ENCODE assay signal across 2 cellular contexts in the genomic region with DNA sequence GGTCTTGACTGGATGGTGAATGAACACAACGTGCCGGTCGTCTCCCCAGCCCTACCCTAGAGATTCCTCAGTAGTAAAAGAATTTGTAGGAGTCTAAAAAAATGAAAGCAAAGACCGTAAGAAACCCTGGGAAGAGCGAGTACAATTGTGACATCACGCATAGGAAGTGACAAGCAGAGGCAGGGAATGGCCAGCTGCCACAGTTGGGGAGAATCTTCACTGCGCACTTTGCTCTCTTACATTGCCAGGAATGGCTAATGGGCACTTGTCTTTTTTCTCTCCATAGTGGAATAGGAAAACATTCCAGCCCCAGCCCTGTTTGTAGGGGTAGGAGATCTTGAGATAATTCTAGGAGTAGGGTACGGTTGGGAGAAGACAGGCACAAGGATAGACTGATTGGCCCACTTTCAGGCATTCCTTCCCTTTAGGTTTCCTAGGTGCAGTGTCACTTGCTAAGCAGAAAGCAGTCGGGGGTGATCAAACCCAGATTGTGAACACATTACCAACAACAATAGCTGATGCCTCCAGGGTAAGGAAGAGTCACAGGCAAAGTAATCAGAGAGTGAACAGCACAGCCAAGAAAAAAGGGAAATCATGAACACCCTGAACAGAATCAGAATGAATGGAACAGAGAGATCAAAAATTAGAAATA.
TF ChIP-seq lines count a peak whose summit lies in the region.

No MANE protein-coding gene starts in this region.

TF ChIP-seq in SK-N-SH, 30 proteins besides CTCF, POLR2A, EP300 and RAD21 (continued from another document):
- TF ChIP-seq, protein P1, sequence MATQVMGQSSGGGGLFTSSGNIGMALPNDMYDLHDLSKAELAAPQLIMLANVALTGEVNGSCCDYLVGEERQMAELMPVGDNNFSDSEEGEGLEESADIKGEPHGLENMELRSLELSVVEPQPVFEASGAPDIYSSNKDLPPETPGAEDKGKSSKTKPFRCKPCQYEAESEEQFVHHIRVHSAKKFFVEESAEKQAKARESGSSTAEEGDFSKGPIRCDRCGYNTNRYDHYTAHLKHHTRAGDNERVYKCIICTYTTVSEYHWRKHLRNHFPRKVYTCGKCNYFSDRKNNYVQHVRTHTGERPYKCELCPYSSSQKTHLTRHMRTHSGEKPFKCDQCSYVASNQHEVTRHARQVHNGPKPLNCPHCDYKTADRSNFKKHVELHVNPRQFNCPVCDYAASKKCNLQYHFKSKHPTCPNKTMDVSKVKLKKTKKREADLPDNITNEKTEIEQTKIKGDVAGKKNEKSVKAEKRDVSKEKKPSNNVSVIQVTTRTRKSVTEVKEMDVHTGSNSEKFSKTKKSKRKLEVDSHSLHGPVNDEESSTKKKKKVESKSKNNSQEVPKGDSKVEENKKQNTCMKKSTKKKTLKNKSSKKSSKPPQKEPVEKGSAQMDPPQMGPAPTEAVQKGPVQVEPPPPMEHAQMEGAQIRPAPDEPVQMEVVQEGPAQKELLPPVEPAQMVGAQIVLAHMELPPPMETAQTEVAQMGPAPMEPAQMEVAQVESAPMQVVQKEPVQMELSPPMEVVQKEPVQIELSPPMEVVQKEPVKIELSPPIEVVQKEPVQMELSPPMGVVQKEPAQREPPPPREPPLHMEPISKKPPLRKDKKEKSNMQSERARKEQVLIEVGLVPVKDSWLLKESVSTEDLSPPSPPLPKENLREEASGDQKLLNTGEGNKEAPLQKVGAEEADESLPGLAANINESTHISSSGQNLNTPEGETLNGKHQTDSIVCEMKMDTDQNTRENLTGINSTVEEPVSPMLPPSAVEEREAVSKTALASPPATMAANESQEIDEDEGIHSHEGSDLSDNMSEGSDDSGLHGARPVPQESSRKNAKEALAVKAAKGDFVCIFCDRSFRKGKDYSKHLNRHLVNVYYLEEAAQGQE (IDR thresholded peaks at IDR 0.05; ENCODE audit: low read depth, low read length): no peak
- TF ChIP-seq RXRA (IDR thresholded peaks at IDR 0.05; ENCODE audit: borderline replicate concordance, low read depth): no peak
- no peak for TF ChIP-seq ELF1 (IDR thresholded peaks at IDR 0.05)
- TF ChIP-seq TCF12 (IDR thresholded peaks at IDR 0.05): no peak
- TF ChIP-seq, protein P2, sequence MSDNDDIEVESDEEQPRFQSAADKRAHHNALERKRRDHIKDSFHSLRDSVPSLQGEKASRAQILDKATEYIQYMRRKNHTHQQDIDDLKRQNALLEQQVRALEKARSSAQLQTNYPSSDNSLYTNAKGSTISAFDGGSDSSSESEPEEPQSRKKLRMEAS (IDR thresholded peaks at IDR 0.05; ENCODE audit: low read depth): no peak
- no peak for TF ChIP-seq FOXJ3 (CRISPR knock-in tag; IDR thresholded peaks at IDR 0.05)
- TF ChIP-seq CHD2 (IDR thresholded peaks at IDR 0.05; ENCODE audit: low read length, partially characterized antibody): no peak
- no peak for TF ChIP-seq MEF2A (IDR thresholded peaks at IDR 0.05; ENCODE audit: borderline replicate concordance, low read depth)
- TF ChIP-seq YY1 (IDR thresholded peaks at IDR 0.05; ENCODE audit: low read depth): no peak
- no peak for TF ChIP-seq FOXM1 (IDR thresholded peaks at IDR 0.05; ENCODE audit: low read depth)
- TF ChIP-seq EZH2phosphoT487 (IDR thresholded peaks at IDR 0.05; ENCODE audit: borderline replicate concordance, low read depth): no peak
- no peak for TF ChIP-seq RFX5 (IDR thresholded peaks at IDR 0.05; ENCODE audit: low read length)

TF ChIP-seq in SK-N-SH treated with all-trans-retinoic acid at 6 μM for 48 hours, 23 proteins besides CTCF, POLR2A, EP300 and RAD21 (continued from another document):
- TF ChIP-seq, protein P3, sequence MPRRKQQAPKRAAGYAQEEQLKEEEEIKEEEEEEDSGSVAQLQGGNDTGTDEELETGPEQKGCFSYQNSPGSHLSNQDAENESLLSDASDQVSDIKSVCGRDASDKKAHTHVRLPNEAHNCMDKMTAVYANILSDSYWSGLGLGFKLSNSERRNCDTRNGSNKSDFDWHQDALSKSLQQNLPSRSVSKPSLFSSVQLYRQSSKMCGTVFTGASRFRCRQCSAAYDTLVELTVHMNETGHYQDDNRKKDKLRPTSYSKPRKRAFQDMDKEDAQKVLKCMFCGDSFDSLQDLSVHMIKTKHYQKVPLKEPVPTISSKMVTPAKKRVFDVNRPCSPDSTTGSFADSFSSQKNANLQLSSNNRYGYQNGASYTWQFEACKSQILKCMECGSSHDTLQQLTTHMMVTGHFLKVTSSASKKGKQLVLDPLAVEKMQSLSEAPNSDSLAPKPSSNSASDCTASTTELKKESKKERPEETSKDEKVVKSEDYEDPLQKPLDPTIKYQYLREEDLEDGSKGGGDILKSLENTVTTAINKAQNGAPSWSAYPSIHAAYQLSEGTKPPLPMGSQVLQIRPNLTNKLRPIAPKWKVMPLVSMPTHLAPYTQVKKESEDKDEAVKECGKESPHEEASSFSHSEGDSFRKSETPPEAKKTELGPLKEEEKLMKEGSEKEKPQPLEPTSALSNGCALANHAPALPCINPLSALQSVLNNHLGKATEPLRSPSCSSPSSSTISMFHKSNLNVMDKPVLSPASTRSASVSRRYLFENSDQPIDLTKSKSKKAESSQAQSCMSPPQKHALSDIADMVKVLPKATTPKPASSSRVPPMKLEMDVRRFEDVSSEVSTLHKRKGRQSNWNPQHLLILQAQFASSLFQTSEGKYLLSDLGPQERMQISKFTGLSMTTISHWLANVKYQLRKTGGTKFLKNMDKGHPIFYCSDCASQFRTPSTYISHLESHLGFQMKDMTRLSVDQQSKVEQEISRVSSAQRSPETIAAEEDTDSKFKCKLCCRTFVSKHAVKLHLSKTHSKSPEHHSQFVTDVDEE (CRISPR knock-in tag; IDR thresholded peaks at IDR 0.05): no peak
- TF ChIP-seq ISL1 (CRISPR knock-in tag; IDR thresholded peaks at IDR 0.05) (no peak), ARNTL (CRISPR knock-in tag; IDR thresholded peaks at IDR 0.05; ENCODE audit: borderline replicate concordance, low read depth) (no peak), ZC3H10 (CRISPR knock-in tag; IDR thresholded peaks at IDR 0.05) (no peak), ZFP30 (CRISPR knock-in tag; IDR thresholded peaks at IDR 0.05) (no peak), OSR1 (CRISPR knock-in tag; IDR thresholded peaks at IDR 0.05) (no peak), TCF4 (CRISPR knock-in tag; IDR thresholded peaks at IDR 0.05; ENCODE audit: borderline replicate concordance) (no peak), BACH2 (CRISPR knock-in tag; IDR thresholded peaks at IDR 0.05; ENCODE audit: borderline replicate concordance) (no peak), ZNF70 (CRISPR knock-in tag; IDR thresholded peaks at IDR 0.05) (no peak), PPARA (CRISPR knock-in tag; IDR thresholded peaks at IDR 0.05; ENCODE audit: borderline replicate concordance) (no peak), GLIS3 (CRISPR knock-in tag; IDR thresholded peaks at IDR 0.05) (no peak), CSDC2 (CRISPR knock-in tag; IDR thresholded peaks at IDR 0.05) (no peak)
- TF ChIP-seq, protein P4, sequence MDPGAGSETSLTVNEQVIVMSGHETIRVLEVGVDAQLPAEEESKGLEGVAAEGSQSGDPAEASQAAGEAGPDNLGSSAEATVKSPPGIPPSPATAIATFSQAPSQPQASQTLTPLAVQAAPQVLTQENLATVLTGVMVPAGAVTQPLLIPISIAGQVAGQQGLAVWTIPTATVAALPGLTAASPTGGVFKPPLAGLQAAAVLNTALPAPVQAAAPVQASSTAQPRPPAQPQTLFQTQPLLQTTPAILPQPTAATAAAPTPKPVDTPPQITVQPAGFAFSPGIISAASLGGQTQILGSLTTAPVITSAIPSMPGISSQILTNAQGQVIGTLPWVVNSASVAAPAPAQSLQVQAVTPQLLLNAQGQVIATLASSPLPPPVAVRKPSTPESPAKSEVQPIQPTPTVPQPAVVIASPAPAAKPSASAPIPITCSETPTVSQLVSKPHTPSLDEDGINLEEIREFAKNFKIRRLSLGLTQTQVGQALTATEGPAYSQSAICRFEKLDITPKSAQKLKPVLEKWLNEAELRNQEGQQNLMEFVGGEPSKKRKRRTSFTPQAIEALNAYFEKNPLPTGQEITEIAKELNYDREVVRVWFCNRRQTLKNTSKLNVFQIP (CRISPR knock-in tag; IDR thresholded peaks at IDR 0.05; ENCODE audit: borderline replicate concordance, low read depth): no peak
- TF ChIP-seq, protein P5, sequence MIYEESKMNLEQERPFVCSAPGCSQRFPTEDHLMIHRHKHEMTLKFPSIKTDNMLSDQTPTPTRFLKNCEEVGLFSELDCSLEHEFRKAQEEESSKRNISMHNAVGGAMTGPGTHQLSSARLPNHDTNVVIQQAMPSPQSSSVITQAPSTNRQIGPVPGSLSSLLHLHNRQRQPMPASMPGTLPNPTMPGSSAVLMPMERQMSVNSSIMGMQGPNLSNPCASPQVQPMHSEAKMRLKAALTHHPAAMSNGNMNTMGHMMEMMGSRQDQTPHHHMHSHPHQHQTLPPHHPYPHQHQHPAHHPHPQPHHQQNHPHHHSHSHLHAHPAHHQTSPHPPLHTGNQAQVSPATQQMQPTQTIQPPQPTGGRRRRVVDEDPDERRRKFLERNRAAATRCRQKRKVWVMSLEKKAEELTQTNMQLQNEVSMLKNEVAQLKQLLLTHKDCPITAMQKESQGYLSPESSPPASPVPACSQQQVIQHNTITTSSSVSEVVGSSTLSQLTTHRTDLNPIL (CRISPR knock-in tag; IDR thresholded peaks at IDR 0.05; ENCODE audit: low read depth): no peak
